Comparison of ENCODE assay signal across 15 cellular contexts in the genomic region with DNA sequence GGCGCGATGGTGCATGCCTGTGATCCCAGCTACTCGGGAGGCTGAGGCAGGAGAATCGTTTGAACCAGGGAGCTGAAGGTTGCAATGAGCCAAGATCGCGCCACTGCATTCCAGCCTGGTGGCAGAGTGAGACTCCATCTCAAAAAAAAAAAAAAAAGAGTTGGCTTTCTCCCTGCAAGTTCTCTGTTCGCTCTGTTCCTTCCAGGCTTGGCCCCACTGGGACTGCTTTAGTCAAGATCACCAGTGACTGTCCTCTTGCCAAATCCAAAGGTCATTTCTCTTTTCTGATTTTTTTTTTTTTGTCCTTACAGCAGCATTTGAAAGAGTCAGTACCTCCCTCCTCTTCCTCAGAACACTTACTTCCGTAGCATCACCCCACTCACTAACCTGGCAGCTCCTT. TPM values are rescaled to one million over a fixed set of nuclear protein-coding genes. Genes with fewer than 3 reads are reported as not detected.
DNase-seq lines count a peak whose midpoint lies in the region; ATAC-seq and TF ChIP-seq lines count a peak whose summit lies in the region.
"Had no signal": no experiment of that assay in that cellular context is flagged by ENCODE, and none has a peak within 500 bp of the region (broad histone marks: within the 10 kb centered on the region; RNA-seq: fewer than 3 reads in every experiment).

No MANE protein-coding gene starts in this region.

- ATAC-seq in right cardiac atrium (peak; percentile 39 to 74), psoas muscle (peak in 2 of 4 donors; percentile 37 to 50)
- ATAC-seq in natural killer cell treated with Interleukin-12 subunit alpha and Interleukin-12 subunit beta and Interleukin-15 and Interleukin-18, amount 100 ng/mL, for 72 hours, result no peak

- 77% methylated on average over 8 of the region's 8 CpGs for WGBS in right cardiac atrium
- WGBS in psoas muscle, 3 donors, result 74 to 82% (median 79%) methylated on average over 8 of the region's 8 CpGs
- 80 to 89% methylated on average over 8 of the region's 8 CpGs for WGBS in lower leg skin, 2 donors

- no peaks in the 10 kb centered on the region for H3K4me1 Mint-ChIP-seq in activated T-cell treated with anti-CD3 and anti-CD28 coated beads, Interleukin-2, amount 50 U/mL, for 24 hours (ENCODE audit: low read depth)
- H3K4me1 Mint-ChIP-seq in natural killer cell treated with Interleukin-12 subunit alpha and Interleukin-12 subunit beta and Interleukin-15 and Interleukin-18, amount 100 ng/mL, for 72 hours (ENCODE audit: low read depth in 2 of 2), result peaks cover 0 to 3% of the 10 kb centered on the region in 2 donors

- H3K27ac ChIP-seq in right cardiac atrium (ENCODE audit: low read length) (no peak overlapping the region), psoas muscle (no peak overlapping the region)
- H3K27ac ChIP-seq: C4-2B, Peyer's patch had no signal

- peaks cover 65% of the 10 kb centered on the region for H3K36me3 Mint-ChIP-seq in activated T-cell treated with anti-CD3 and anti-CD28 coated beads, Interleukin-2, amount 50 U/mL, for 24 hours (ENCODE audit: low read depth)
- peaks cover 7% of the 10 kb centered on the region for H3K36me3 Mint-ChIP-seq in natural killer cell treated with Interleukin-12 subunit alpha and Interleukin-12 subunit beta and Interleukin-15 and Interleukin-18, amount 100 ng/mL, for 72 hours

- no peaks in the 10 kb centered on the region for H3K4me1 ChIP-seq in right cardiac atrium (ENCODE audit: control insufficient read depth, insufficient read depth, low read length)
- no peaks in the 10 kb centered on the region for H3K4me1 ChIP-seq in psoas muscle
- H3K4me1 ChIP-seq: Peyer's patch had no signal

- no peaks in the 10 kb centered on the region for H3K9me3 ChIP-seq in right cardiac atrium (ENCODE audit: control insufficient read depth, low read length)
- H3K9me3 ChIP-seq in psoas muscle, result no peaks in the 10 kb centered on the region
- H3K9me3 ChIP-seq: Peyer's patch had no signal

- intact Hi-C loops in right cardiac atrium (cut with DNase I) (no loop called here), psoas muscle (cut with DNase I) (no loop called here), lower leg skin (cut with DNase I; ENCODE audit: low total_unique reads) (no loop called here)

- TF ChIP-seq CTCF in psoas muscle (IDR thresholded peaks at IDR 0.05), result no peak
- TF ChIP-seq CTCF in lower leg skin (IDR thresholded peaks at IDR 0.05), result no peak

- peak; percentile 38 for DNase-seq in globus pallidus (ENCODE audit: low spot score)
- peak; percentile 69 to 86 (median 79) for DNase-seq in right cardiac atrium
- peak; percentile 37 to 78 for DNase-seq in psoas muscle
- DNase-seq in activated T-cell treated with anti-CD3 and anti-CD28 coated beads, Interleukin-2, amount 50 U/mL, for 24 hours, result no peak
- no peak for DNase-seq in natural killer cell treated with Interleukin-12 subunit alpha and Interleukin-12 subunit beta and Interleukin-15 and Interleukin-18, amount 100 ng/mL, for 72 hours (ENCODE audit: low spot score)
- no peak for DNase-seq in ACHN
- no peak for DNase-seq in lower leg skin (ENCODE audit: low spot score in 2 of 2)
- DNase-seq: AML-193; NCI-H1105; NCI-H2081 treated with DMSO at 0.1 percent for 48 hours; NCI-H446 treated with DMSO at 0.1 percent for 48 hours; NK-92 treated with Interleukin-12 subunit alpha and Interleukin-12 subunit beta, amount 100 ng/mL, for 24 hours; Peyer's patch had no signal

- in situ Hi-C loops in ACHN (cut with HindIII; ENCODE audit: low pct_ligation_motif_present, low pct_unique_long_range_greater_than_20kb, low sequenced_read_pairs), result no loop called here

- no peaks in the 10 kb centered on the region for H3K9me3 Mint-ChIP-seq in activated T-cell treated with anti-CD3 and anti-CD28 coated beads, Interleukin-2, amount 50 U/mL, for 24 hours
- H3K9me3 Mint-ChIP-seq in natural killer cell treated with Interleukin-12 subunit alpha and Interleukin-12 subunit beta and Interleukin-15 and Interleukin-18, amount 100 ng/mL, for 72 hours, result no peaks in the 10 kb centered on the region

- TF ChIP-seq POLR2A in lower leg skin (IDR thresholded peaks at IDR 0.05), result no peak

- H3K36me3 ChIP-seq in psoas muscle (ENCODE audit: insufficient read depth in 1 of 2, low read depth in 1 of 2), result peaks cover 0 to 85% of the 10 kb centered on the region in 2 donors

- no peaks in the 10 kb centered on the region for H3K27me3 Mint-ChIP-seq in activated T-cell treated with anti-CD3 and anti-CD28 coated beads, Interleukin-2, amount 50 U/mL, for 24 hours
- H3K27me3 Mint-ChIP-seq in natural killer cell treated with Interleukin-12 subunit alpha and Interleukin-12 subunit beta and Interleukin-15 and Interleukin-18, amount 100 ng/mL, for 72 hours, result no peaks in the 10 kb centered on the region

- H3K4me3 Mint-ChIP-seq in activated T-cell treated with anti-CD3 and anti-CD28 coated beads, Interleukin-2, amount 50 U/mL, for 24 hours, result no peak overlapping the region
- H3K4me3 Mint-ChIP-seq in natural killer cell treated with Interleukin-12 subunit alpha and Interleukin-12 subunit beta and Interleukin-15 and Interleukin-18, amount 100 ng/mL, for 72 hours, result no peak overlapping the region

- no peak overlapping the region for H3K27ac Mint-ChIP-seq in activated T-cell treated with anti-CD3 and anti-CD28 coated beads, Interleukin-2, amount 50 U/mL, for 24 hours
- H3K27ac Mint-ChIP-seq in natural killer cell treated with Interleukin-12 subunit alpha and Interleukin-12 subunit beta and Interleukin-15 and Interleukin-18, amount 100 ng/mL, for 72 hours, result no peak overlapping the region

- H3K4me3 ChIP-seq in right cardiac atrium (ENCODE audit: low read length), result no peak overlapping the region
- H3K4me3 ChIP-seq in psoas muscle, result no peak overlapping the region
- H3K4me3 ChIP-seq in lower leg skin (ENCODE audit: low read depth, poor library complexity, severe bottlenecking), result no peak overlapping the region
- H3K4me3 ChIP-seq: Peyer's patch had no signal

- H3K27me3 ChIP-seq in right cardiac atrium (ENCODE audit: control insufficient read depth, insufficient read depth) (no peaks in the 10 kb centered on the region), psoas muscle (ENCODE audit: insufficient read depth in 3 of 3, low read length in 2 of 3) (no peaks in the 10 kb centered on the region)
- H3K27me3 ChIP-seq: Peyer's patch had no signal

RNA-seq across cellular contexts. Expression of a gene that starts 10.8 kb away (rescaled TPM):
- total RNA-seq in right cardiac atrium (1 to 10 TPM in 1 of 4 donors, under 1 TPM in 1, not detected in 2; 0.79 to 1.5 TPM), psoas muscle (not detected), lower leg skin (not detected)
- polyA plus RNA-seq in right cardiac atrium (0.75 TPM), psoas muscle (under 1 TPM in 1 of 3 donors, not detected in 2; 0.39 TPM)
- 1 to 10 TPM; 2.1 to 3.2 TPM for total RNA-seq in natural killer cell treated with Interleukin-12 subunit alpha and Interleukin-12 subunit beta and Interleukin-15 and Interleukin-18, amount 100 ng/mL, for 72 hours
- total RNA-seq: Peyer's patch had no signal

RNA-seq across cellular contexts. Expression of a gene that starts 13.2 kb away (rescaled TPM):
- total RNA-seq in right cardiac atrium, result 10 to 100 TPM; 31.5 to 48.2 (median 43.3) TPM
- polyA plus RNA-seq in right cardiac atrium, result 69.9 TPM
- 10 to 100 TPM; 42.8 to 49.0 (median 44.7) TPM for total RNA-seq in psoas muscle
- polyA plus RNA-seq in psoas muscle, result 100 to 1,000 TPM in 1 of 3 donors, 10 to 100 TPM in 2; 51.6 to 150 (median 68.7) TPM
- total RNA-seq in natural killer cell treated with Interleukin-12 subunit alpha and Interleukin-12 subunit beta and Interleukin-15 and Interleukin-18, amount 100 ng/mL, for 72 hours, result 10 to 100 TPM; 31.2 to 56.6 TPM
- 10 to 100 TPM; 71.5 to 86.4 (median 76.5) TPM for total RNA-seq in lower leg skin

RNA-seq across cellular contexts. Expression of a gene that starts 38.8 kb away (rescaled TPM):
- under 1 TPM in 1 of 4 donors, not detected in 3; 0.50 TPM for total RNA-seq in right cardiac atrium
- not detected for polyA plus RNA-seq in right cardiac atrium
- total RNA-seq in psoas muscle, result not detected
- under 1 TPM; 0.12 to 0.73 (median 0.17) TPM for polyA plus RNA-seq in psoas muscle
- not detected for total RNA-seq in natural killer cell treated with Interleukin-12 subunit alpha and Interleukin-12 subunit beta and Interleukin-15 and Interleukin-18, amount 100 ng/mL, for 72 hours
- total RNA-seq in lower leg skin, result not detected
- total RNA-seq: H1 had no signal
- polyA plus RNA-seq: H1 had no signal

RNA-seq across cellular contexts. Expression of a gene that starts 51.9 kb away (rescaled TPM):
- not detected for total RNA-seq in right cardiac atrium
- not detected for polyA plus RNA-seq in right cardiac atrium
- not detected for total RNA-seq in psoas muscle
- not detected for polyA plus RNA-seq in psoas muscle
- not detected for total RNA-seq in natural killer cell treated with Interleukin-12 subunit alpha and Interleukin-12 subunit beta and Interleukin-15 and Interleukin-18, amount 100 ng/mL, for 72 hours
- total RNA-seq in lower leg skin, result not detected
- total RNA-seq: H1 had no signal

Comparison
In these comparisons a context has a peak if more than half of its experiments do, and no peak if none do; other contexts are left out.
1. DNase-seq: peak in globus pallidus (single experiment), right cardiac atrium (3 of 3) and psoas muscle (2 of 2); none in activated T-cell treated with anti-CD3 and anti-CD28 coated beads, Interleukin-2, amount 50 U/mL, for 24 hours (single experiment), natural killer cell treated with Interleukin-12 subunit alpha and Interleukin-12 subunit beta and Interleukin-15 and Interleukin-18, amount 100 ng/mL, for 72 hours (single experiment), ACHN (single experiment) and lower leg skin (0 of 2).
2. ATAC-seq: peak in right cardiac atrium (2 of 2); none in natural killer cell treated with Interleukin-12 subunit alpha and Interleukin-12 subunit beta and Interleukin-15 and Interleukin-18, amount 100 ng/mL, for 72 hours (0 of 2).